Comparison of ENCODE assay signal across 8 cellular contexts in genomic region chrX:16870095-16870860, GRCh38.
DNase-seq lines count a peak whose midpoint lies in the region; ATAC-seq and TF ChIP-seq lines count a peak whose summit lies in the region.

Gene RBBP7, minus strand, starts transcription at chrX:16870362. Its CDS starts 309 bp downstream, at chrX:16870053.

- no peak for TF ChIP-seq EP300 in Ishikawa (IDR thresholded peaks at IDR 0.05; ENCODE audit: borderline replicate concordance)

- H3K9ac ChIP-seq in mucosa of rectum (ENCODE audit: low read depth in 1 of 2, low read length in 2 of 2) = peak within 1 kb of the TSS; percentile 72 to 76

- peaks cover 2 to 9% of the 10 kb centered on the region in 2 donors for H3K27me3 ChIP-seq in mucosa of rectum (ENCODE audit: control insufficient read depth in 2 of 2, insufficient read depth in 2 of 2, low read length in 2 of 2)

- TF ChIP-seq RAD21 in Ishikawa (IDR thresholded peaks at IDR 0.05; ENCODE audit: low read depth) = no peak

- peak; percentile 85 for ATAC-seq in GM21528 (IDR thresholded peaks at IDR 0.05; ENCODE audit: low FRiP score, unreplicated experiment)

- no peaks in the 10 kb centered on the region for H3K36me3 ChIP-seq in mucosa of rectum (ENCODE audit: control insufficient read depth in 2 of 2, insufficient read depth in 2 of 2, low read length in 2 of 2)

- H3K4me3 ChIP-seq in mucosa of rectum (ENCODE audit: low read length in 2 of 2) = peak within 1 kb of the TSS; percentile 76 to 82

- DNase-seq in DMS 273 treated with DMSO at 0.1 percent for 48 hours (lab: John Stamatoyannopoulos, UW) (peak; percentile 75), OCI-M2 (lab: John Stamatoyannopoulos, UW; ENCODE audit: unreplicated experiment) (peak; percentile 28), activated T-cell treated with anti-CD3 and anti-CD28 coated beads for 48 hours (ENCODE audit: low read depth) (peak; percentile 87), epithelial cell of prostate (ENCODE audit: low read depth, low spot score) (peak; percentile 41)
- peak; percentile 90 for DNase-seq in stimulated activated CD8-positive, alpha-beta memory T cell treated with anti-CD3 and anti-CD28 coated beads, Interleukin-4, amount 100 ng/mL, for 48 hours

- H3K27ac ChIP-seq in epithelial cell of prostate (peak within 1 kb of the TSS; percentile 72), mucosa of rectum (ENCODE audit: low read depth in 2 of 2, low read length in 2 of 2) (peak within 1 kb of the TSS; percentile 88 to 92)

- H3K4me1 ChIP-seq in mucosa of rectum (ENCODE audit: control insufficient read depth in 2 of 2, insufficient read depth in 2 of 2, low read length in 2 of 2) = peaks cover 0 to 7% of the 10 kb centered on the region in 2 donors

- no peaks in the 10 kb centered on the region for H3K9me3 ChIP-seq in mucosa of rectum (ENCODE audit: control insufficient read depth in 2 of 2, low read length in 2 of 2)

TF ChIP-seq in Ishikawa, 13 proteins besides CTCF, POLR2A, EP300 and RAD21:
- TF ChIP-seq ZBTB7A (IDR thresholded peaks at IDR 0.05; ENCODE audit: low read depth) (no peak; the same call in 1 of the 2 replicates), NFIC (IDR thresholded peaks at IDR 0.05) (0 out of 2 replicates have a peak, but pooled peaks have one; percentile 13), CEBPB (IDR thresholded peaks at IDR 0.05) (no peak), EGR1 (IDR thresholded peaks at IDR 0.05) (peak; percentile 65), MAX (IDR thresholded peaks at IDR 0.05) (no peak; the same call in 1 of the 2 replicates), REST (IDR thresholded peaks at IDR 0.05; ENCODE audit: low read depth) (no peak), TEAD4 (IDR thresholded peaks at IDR 0.05) (no peak), YY1 (IDR thresholded peaks at IDR 0.05; ENCODE audit: low read depth) (0 out of 2 replicates have a peak, but pooled peaks have one; percentile 13), TAF1 (IDR thresholded peaks at IDR 0.05; ENCODE audit: low read depth) (peak; percentile 35; the same call in 1 of the 2 replicates), TCF12 (IDR thresholded peaks at IDR 0.05; ENCODE audit: low read depth) (no peak), FOXM1 (IDR thresholded peaks at IDR 0.05; ENCODE audit: borderline replicate concordance, low read depth) (no peak), USF1 (IDR thresholded peaks at IDR 0.05) (no peak), CREB1 (IDR thresholded peaks at IDR 0.05; ENCODE audit: low read depth) (no peak)

Comparison
In these comparisons a context has a peak if more than half of its experiments do, and no peak if none do; other contexts are left out.
1. Peak in every context shown above with its lines: DNase-seq, ATAC-seq, H3K4me3 ChIP-seq and H3K27ac ChIP-seq.
2. DNase-seq: peak in every context shown above with its lines; median percentile 90 in stimulated activated CD8-positive, alpha-beta memory T cell treated with anti-CD3 and anti-CD28 coated beads, Interleukin-4, amount 100 ng/mL, for 48 hours; 87 in activated T-cell treated with anti-CD3 and anti-CD28 coated beads for 48 hours; 75 in DMS 273 treated with DMSO at 0.1 percent for 48 hours; 41 in epithelial cell of prostate; 28 in OCI-M2.